ENCODE assay signal across 2 cellular contexts in genomic region chr9:122538757-122539156, GRCh38.
TF ChIP-seq lines count a peak whose summit lies in the region.

No MANE protein-coding gene starts in this region.

TF ChIP-seq in IMR-90, 13 proteins besides CTCF, POLR2A, EP300 and RAD21:
- no peak for TF ChIP-seq RCOR1 (IDR thresholded peaks at IDR 0.05; ENCODE audit: insufficient replicate concordance, low read length)
- TF ChIP-seq CEBPB (IDR thresholded peaks at IDR 0.05; ENCODE audit: low read depth, low read length), result peak; percentile 33; the same call in 1 of the 2 replicates

TF ChIP-seq in K562, 482 proteins besides CTCF, POLR2A, EP300 and RAD21:
- TF ChIP-seq CEBPG (CRISPR knock-in tag; IDR thresholded peaks at IDR 0.05), result no peak
- TF ChIP-seq CEBPG (tag; conservative IDR thresholded peaks at IDR 0.05 in 1 of 2, IDR thresholded peaks at IDR 0.05 in 1 of 2), result peak in 1 of 2 experiments; percentile 46; a peak in 2 of 4 replicates
- TF ChIP-seq THAP12 (CRISPR knock-in tag; IDR thresholded peaks at IDR 0.05), result no peak
- no peak for TF ChIP-seq TFAP4 (CRISPR knock-in tag; IDR thresholded peaks at IDR 0.05; ENCODE audit: borderline replicate concordance)
- TF ChIP-seq CEBPB (tag; IDR thresholded peaks at IDR 0.05), result 0 out of 2 replicates have a peak, but pooled peaks have one; percentile 12
TF ChIP-seq in K562: peak in this region for 2.
